ENCODE assay signal across 2 cellular contexts in the genomic region with DNA sequence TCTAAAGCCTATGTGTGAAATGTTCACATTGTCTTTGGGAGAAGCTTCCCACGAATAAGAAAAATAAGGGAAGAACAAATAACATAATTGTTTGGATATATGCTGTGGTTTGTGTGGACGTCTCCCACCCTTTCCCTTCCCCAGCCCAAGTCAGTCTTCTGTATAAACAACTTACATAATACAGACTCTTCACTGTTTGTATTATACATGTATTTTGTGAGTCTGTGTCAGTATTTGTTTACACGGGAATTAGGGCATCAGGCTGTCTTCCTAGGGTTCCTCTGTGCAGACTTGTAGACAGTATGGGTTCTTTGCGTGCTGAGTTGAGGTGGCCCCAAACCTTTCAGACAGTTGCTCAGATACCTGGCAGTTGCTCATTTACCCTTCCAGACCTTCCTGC.
A peak's percentile ranks its signal among the peaks of the same experiment; 100 is the strongest.
TF ChIP-seq lines count a peak whose summit lies in the region.

No MANE protein-coding gene starts in this region.

TF ChIP-seq in WTC11, 78 proteins besides CTCF, POLR2A, EP300 and RAD21 (continued from another document):
- TF ChIP-seq, protein P1, sequence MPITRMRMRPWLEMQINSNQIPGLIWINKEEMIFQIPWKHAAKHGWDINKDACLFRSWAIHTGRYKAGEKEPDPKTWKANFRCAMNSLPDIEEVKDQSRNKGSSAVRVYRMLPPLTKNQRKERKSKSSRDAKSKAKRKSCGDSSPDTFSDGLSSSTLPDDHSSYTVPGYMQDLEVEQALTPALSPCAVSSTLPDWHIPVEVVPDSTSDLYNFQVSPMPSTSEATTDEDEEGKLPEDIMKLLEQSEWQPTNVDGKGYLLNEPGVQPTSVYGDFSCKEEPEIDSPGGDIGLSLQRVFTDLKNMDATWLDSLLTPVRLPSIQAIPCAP (CRISPR knock-in tag; IDR thresholded peaks at IDR 0.05): no peak
- TF ChIP-seq, protein P2, sequence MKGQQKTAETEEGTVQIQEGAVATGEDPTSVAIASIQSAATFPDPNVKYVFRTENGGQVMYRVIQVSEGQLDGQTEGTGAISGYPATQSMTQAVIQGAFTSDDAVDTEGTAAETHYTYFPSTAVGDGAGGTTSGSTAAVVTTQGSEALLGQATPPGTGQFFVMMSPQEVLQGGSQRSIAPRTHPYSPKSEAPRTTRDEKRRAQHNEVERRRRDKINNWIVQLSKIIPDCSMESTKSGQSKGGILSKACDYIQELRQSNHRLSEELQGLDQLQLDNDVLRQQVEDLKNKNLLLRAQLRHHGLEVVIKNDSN (CRISPR knock-in tag; IDR thresholded peaks at IDR 0.05): no peak
- TF ChIP-seq ZNF219 (CRISPR knock-in tag; IDR thresholded peaks at IDR 0.05; ENCODE audit: borderline replicate concordance) (no peak), MXD4 (CRISPR knock-in tag; IDR thresholded peaks at IDR 0.05; ENCODE audit: borderline replicate concordance) (no peak), TCF7 (CRISPR knock-in tag; IDR thresholded peaks at IDR 0.05; ENCODE audit: low read depth) (no peak)
- TF ChIP-seq, protein P3, sequence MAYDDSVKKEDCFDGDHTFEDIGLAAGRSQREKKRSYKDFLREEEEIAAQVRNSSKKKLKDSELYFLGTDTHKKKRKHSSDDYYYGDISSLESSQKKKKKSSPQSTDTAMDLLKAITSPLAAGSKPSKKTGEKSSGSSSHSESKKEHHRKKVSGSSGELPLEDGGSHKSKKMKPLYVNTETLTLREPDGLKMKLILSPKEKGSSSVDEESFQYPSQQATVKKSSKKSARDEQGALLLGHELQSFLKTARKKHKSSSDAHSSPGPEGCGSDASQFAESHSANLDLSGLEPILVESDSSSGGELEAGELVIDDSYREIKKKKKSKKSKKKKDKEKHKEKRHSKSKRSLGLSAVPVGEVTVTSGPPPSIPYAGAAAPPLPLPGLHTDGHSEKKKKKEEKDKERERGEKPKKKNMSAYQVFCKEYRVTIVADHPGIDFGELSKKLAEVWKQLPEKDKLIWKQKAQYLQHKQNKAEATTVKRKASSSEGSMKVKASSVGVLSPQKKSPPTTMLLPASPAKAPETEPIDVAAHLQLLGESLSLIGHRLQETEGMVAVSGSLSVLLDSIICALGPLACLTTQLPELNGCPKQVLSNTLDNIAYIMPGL (CRISPR knock-in tag; IDR thresholded peaks at IDR 0.05): no peak
- TF ChIP-seq, protein P4, sequence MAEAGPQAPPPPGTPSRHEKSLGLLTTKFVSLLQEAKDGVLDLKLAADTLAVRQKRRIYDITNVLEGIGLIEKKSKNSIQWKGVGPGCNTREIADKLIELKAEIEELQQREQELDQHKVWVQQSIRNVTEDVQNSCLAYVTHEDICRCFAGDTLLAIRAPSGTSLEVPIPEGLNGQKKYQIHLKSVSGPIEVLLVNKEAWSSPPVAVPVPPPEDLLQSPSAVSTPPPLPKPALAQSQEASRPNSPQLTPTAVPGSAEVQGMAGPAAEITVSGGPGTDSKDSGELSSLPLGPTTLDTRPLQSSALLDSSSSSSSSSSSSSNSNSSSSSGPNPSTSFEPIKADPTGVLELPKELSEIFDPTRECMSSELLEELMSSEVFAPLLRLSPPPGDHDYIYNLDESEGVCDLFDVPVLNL (CRISPR knock-in tag; IDR thresholded peaks at IDR 0.05; ENCODE audit: borderline replicate concordance, low read depth): no peak

TF ChIP-seq in HepG2, 621 proteins besides CTCF, POLR2A, EP300 and RAD21 (continued from another document and continues in another):
- TF ChIP-seq, protein P5, sequence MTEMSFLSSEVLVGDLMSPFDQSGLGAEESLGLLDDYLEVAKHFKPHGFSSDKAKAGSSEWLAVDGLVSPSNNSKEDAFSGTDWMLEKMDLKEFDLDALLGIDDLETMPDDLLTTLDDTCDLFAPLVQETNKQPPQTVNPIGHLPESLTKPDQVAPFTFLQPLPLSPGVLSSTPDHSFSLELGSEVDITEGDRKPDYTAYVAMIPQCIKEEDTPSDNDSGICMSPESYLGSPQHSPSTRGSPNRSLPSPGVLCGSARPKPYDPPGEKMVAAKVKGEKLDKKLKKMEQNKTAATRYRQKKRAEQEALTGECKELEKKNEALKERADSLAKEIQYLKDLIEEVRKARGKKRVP (CRISPR knock-in tag; IDR thresholded peaks at IDR 0.05): peak in 1 of 2 experiments; percentile 35; a peak in 1 of 4 replicates
- TF ChIP-seq TARDBP (CRISPR knock-in tag; IDR thresholded peaks at IDR 0.05) (no peak), NCOA1 (CRISPR knock-in tag; IDR thresholded peaks at IDR 0.05) (no peak), ZNF768 (CRISPR knock-in tag; IDR thresholded peaks at IDR 0.05) (no peak), CCAR2 (optimal IDR thresholded peaks at IDR 0.05; ENCODE audit: low read depth, low read length) (no peak), ZFP41 (CRISPR knock-in tag; IDR thresholded peaks at IDR 0.05; ENCODE audit: borderline replicate concordance) (no peak), SOX13 (IDR thresholded peaks at IDR 0.05) (no peak), SOX13 (CRISPR knock-in tag; conservative IDR thresholded peaks at IDR 0.05 in 1 of 2, IDR thresholded peaks at IDR 0.05 in 1 of 2) (peak in 1 of 2 experiments; percentile 47; a peak in 1 of 4 replicates), ZNF546 (CRISPR knock-in tag; conservative IDR thresholded peaks at IDR 0.05) (no peak), FOSL1 (CRISPR knock-in tag; IDR thresholded peaks at IDR 0.05; ENCODE audit: borderline replicate concordance) (no peak), SSRP1 (CRISPR knock-in tag; IDR thresholded peaks at IDR 0.05) (no peak), SAP130 (CRISPR knock-in tag; IDR thresholded peaks at IDR 0.05; ENCODE audit: low read depth) (peak; percentile 57), SOX6 (IDR thresholded peaks at IDR 0.05) (no peak), SOX6 (CRISPR knock-in tag; IDR thresholded peaks at IDR 0.05) (0 out of 2 replicates have a peak, but pooled peaks have one; percentile 22), BCL6 (CRISPR knock-in tag; IDR thresholded peaks at IDR 0.05) (0 out of 2 replicates have a peak, but pooled peaks have one; percentile 40), GLI4 (CRISPR knock-in tag; IDR thresholded peaks at IDR 0.05; ENCODE audit: borderline replicate concordance) (no peak), ZMYM3 (CRISPR knock-in tag; IDR thresholded peaks at IDR 0.05) (no peak), ZNF572 (CRISPR knock-in tag; IDR thresholded peaks at IDR 0.05) (no peak), HCFC1 (IDR thresholded peaks at IDR 0.05; ENCODE audit: low read depth, low read length) (no peak), SMAD1 (CRISPR knock-in tag; IDR thresholded peaks at IDR 0.05; ENCODE audit: borderline replicate concordance, low read depth) (no peak), ZNF841 (CRISPR knock-in tag; IDR thresholded peaks at IDR 0.05; ENCODE audit: borderline replicate concordance) (no peak), ZNF256 (CRISPR knock-in tag; conservative IDR thresholded peaks at IDR 0.05) (no peak), ZNF766 (CRISPR knock-in tag; IDR thresholded peaks at IDR 0.05; ENCODE audit: borderline replicate concordance) (no peak)
- TF ChIP-seq, protein P6, sequence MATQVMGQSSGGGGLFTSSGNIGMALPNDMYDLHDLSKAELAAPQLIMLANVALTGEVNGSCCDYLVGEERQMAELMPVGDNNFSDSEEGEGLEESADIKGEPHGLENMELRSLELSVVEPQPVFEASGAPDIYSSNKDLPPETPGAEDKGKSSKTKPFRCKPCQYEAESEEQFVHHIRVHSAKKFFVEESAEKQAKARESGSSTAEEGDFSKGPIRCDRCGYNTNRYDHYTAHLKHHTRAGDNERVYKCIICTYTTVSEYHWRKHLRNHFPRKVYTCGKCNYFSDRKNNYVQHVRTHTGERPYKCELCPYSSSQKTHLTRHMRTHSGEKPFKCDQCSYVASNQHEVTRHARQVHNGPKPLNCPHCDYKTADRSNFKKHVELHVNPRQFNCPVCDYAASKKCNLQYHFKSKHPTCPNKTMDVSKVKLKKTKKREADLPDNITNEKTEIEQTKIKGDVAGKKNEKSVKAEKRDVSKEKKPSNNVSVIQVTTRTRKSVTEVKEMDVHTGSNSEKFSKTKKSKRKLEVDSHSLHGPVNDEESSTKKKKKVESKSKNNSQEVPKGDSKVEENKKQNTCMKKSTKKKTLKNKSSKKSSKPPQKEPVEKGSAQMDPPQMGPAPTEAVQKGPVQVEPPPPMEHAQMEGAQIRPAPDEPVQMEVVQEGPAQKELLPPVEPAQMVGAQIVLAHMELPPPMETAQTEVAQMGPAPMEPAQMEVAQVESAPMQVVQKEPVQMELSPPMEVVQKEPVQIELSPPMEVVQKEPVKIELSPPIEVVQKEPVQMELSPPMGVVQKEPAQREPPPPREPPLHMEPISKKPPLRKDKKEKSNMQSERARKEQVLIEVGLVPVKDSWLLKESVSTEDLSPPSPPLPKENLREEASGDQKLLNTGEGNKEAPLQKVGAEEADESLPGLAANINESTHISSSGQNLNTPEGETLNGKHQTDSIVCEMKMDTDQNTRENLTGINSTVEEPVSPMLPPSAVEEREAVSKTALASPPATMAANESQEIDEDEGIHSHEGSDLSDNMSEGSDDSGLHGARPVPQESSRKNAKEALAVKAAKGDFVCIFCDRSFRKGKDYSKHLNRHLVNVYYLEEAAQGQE (IDR thresholded peaks at IDR 0.05; ENCODE audit: borderline replicate concordance in 1 of 2, low read depth in 1 of 2, low read length in 2 of 2): no peak
- TF ChIP-seq, protein P7, sequence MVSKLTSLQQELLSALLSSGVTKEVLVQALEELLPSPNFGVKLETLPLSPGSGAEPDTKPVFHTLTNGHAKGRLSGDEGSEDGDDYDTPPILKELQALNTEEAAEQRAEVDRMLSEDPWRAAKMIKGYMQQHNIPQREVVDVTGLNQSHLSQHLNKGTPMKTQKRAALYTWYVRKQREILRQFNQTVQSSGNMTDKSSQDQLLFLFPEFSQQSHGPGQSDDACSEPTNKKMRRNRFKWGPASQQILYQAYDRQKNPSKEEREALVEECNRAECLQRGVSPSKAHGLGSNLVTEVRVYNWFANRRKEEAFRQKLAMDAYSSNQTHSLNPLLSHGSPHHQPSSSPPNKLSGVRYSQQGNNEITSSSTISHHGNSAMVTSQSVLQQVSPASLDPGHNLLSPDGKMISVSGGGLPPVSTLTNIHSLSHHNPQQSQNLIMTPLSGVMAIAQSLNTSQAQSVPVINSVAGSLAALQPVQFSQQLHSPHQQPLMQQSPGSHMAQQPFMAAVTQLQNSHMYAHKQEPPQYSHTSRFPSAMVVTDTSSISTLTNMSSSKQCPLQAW (CRISPR knock-in tag; IDR thresholded peaks at IDR 0.05): no peak
- TF ChIP-seq, protein P8, sequence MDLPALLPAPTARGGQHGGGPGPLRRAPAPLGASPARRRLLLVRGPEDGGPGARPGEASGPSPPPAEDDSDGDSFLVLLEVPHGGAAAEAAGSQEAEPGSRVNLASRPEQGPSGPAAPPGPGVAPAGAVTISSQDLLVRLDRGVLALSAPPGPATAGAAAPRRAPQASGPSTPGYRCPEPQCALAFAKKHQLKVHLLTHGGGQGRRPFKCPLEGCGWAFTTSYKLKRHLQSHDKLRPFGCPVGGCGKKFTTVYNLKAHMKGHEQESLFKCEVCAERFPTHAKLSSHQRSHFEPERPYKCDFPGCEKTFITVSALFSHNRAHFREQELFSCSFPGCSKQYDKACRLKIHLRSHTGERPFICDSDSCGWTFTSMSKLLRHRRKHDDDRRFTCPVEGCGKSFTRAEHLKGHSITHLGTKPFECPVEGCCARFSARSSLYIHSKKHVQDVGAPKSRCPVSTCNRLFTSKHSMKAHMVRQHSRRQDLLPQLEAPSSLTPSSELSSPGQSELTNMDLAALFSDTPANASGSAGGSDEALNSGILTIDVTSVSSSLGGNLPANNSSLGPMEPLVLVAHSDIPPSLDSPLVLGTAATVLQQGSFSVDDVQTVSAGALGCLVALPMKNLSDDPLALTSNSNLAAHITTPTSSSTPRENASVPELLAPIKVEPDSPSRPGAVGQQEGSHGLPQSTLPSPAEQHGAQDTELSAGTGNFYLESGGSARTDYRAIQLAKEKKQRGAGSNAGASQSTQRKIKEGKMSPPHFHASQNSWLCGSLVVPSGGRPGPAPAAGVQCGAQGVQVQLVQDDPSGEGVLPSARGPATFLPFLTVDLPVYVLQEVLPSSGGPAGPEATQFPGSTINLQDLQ (CRISPR knock-in tag; IDR thresholded peaks at IDR 0.05): no peak
- TF ChIP-seq, protein P9, sequence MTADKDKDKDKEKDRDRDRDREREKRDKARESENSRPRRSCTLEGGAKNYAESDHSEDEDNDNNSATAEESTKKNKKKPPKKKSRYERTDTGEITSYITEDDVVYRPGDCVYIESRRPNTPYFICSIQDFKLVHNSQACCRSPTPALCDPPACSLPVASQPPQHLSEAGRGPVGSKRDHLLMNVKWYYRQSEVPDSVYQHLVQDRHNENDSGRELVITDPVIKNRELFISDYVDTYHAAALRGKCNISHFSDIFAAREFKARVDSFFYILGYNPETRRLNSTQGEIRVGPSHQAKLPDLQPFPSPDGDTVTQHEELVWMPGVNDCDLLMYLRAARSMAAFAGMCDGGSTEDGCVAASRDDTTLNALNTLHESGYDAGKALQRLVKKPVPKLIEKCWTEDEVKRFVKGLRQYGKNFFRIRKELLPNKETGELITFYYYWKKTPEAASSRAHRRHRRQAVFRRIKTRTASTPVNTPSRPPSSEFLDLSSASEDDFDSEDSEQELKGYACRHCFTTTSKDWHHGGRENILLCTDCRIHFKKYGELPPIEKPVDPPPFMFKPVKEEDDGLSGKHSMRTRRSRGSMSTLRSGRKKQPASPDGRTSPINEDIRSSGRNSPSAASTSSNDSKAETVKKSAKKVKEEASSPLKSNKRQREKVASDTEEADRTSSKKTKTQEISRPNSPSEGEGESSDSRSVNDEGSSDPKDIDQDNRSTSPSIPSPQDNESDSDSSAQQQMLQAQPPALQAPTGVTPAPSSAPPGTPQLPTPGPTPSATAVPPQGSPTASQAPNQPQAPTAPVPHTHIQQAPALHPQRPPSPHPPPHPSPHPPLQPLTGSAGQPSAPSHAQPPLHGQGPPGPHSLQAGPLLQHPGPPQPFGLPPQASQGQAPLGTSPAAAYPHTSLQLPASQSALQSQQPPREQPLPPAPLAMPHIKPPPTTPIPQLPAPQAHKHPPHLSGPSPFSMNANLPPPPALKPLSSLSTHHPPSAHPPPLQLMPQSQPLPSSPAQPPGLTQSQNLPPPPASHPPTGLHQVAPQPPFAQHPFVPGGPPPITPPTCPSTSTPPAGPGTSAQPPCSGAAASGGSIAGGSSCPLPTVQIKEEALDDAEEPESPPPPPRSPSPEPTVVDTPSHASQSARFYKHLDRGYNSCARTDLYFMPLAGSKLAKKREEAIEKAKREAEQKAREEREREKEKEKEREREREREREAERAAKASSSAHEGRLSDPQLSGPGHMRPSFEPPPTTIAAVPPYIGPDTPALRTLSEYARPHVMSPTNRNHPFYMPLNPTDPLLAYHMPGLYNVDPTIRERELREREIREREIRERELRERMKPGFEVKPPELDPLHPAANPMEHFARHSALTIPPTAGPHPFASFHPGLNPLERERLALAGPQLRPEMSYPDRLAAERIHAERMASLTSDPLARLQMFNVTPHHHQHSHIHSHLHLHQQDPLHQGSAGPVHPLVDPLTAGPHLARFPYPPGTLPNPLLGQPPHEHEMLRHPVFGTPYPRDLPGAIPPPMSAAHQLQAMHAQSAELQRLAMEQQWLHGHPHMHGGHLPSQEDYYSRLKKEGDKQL (CRISPR knock-in tag; IDR thresholded peaks at IDR 0.05; ENCODE audit: low read depth): 0 out of 2 replicates have a peak, but pooled peaks have one; percentile 57
